In the genomic region with DNA sequence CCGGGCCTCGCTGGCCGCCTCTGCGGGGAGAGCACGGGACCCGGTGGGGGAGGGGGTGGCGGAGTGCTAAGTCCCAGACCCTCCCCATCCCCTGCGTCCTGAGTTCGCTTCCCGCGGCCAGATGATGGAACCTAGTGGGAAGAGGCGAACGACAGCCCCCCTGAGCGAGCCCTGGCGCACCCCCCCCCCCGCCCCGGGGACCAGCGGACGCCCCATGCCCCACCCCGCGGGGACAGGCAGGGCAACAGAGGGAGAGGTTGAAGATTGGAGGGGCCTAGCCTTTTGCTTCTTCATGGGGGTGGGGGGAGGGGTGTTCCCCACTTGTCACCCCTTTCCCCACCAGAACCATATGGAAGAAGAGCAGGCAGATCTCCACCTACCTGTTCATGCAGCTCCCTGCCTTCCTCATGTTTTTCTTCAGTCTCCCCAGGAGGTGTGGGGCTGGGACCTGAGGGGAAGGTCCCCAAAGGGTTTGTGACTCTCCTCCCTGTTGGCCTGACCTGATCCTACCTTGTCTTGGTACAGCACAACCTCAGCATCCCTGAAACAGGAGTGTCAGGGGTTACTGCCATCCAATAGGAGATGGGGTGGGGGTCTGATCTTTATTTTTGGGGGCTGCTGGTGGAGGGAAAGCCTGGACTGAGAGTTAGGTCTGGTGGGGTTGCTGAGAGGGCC, we compare ENCODE assay signal across 8 cellular contexts. TPM values are rescaled to one million over a fixed set of nuclear protein-coding genes. Genes with fewer than 3 reads are reported as not detected.
DNase-seq lines count a peak whose midpoint lies in the region; ATAC-seq and TF ChIP-seq lines count a peak whose summit lies in the region.

No MANE protein-coding gene starts in this region.

- H3K36me3 ChIP-seq in BLaER1 treated with 17β-estradiol and CSF1 and Interleukin-3, amounts not matched to agents 10 nM and 100 nM, result peaks cover 28 to 38% (median 35%) of the 10 kb centered on the region in 11 experiments
- H3K36me3 ChIP-seq in WERI-Rb-1, result peaks cover 33% of the 10 kb centered on the region

- H3K9ac ChIP-seq in BLaER1 treated with 17β-estradiol and CSF1 and Interleukin-3, amounts not matched to agents 10 nM and 100 nM, result peak overlapping the region; percentile 84 to 100 (median 99)

- H3K27ac ChIP-seq in BLaER1 treated with 17β-estradiol and CSF1 and Interleukin-3, amounts not matched to agents 10 nM and 100 nM, result peak overlapping the region; percentile 90 to 100 (median 99)
- H3K27ac ChIP-seq in WERI-Rb-1, result peak overlapping the region; percentile 100
- peak overlapping the region; percentile 100 for H3K27ac ChIP-seq in foreskin keratinocyte
- H3K27ac ChIP-seq in skin epidermis, result peak overlapping the region; percentile 94 to 100 (median 99)

- peaks cover 31 to 46% (median 37%) of the 10 kb centered on the region in 10 experiments for H3K4me1 ChIP-seq in BLaER1 treated with 17β-estradiol and CSF1 and Interleukin-3, amounts not matched to agents 10 nM and 100 nM
- peaks cover 16% of the 10 kb centered on the region for H3K4me1 ChIP-seq in foreskin keratinocyte

- peaks cover 22 to 52% (median 45%) of the 10 kb centered on the region in 11 experiments for H4K20me1 ChIP-seq in BLaER1 treated with 17β-estradiol and CSF1 and Interleukin-3, amounts not matched to agents 10 nM and 100 nM

- ATAC-seq in GM21786 (IDR thresholded peaks at IDR 0.05; ENCODE audit: unreplicated experiment), result peak; percentile 8
- ATAC-seq in foreskin keratinocyte, result no peak
- ATAC-seq in HG03095 (IDR thresholded peaks at IDR 0.05; ENCODE audit: unreplicated experiment), result no peak

- H3K27me3 ChIP-seq in BLaER1 treated with 17β-estradiol and CSF1 and Interleukin-3, amounts not matched to agents 10 nM and 100 nM, result no peaks in the 10 kb centered on the region
- H3K27me3 ChIP-seq in WERI-Rb-1 (ENCODE audit: insufficient read depth, low read depth, severe bottlenecking) (no peaks in the 10 kb centered on the region), foreskin keratinocyte (no peaks in the 10 kb centered on the region)

- DNase-seq in WERI-Rb-1 (no peak), foreskin keratinocyte (no peak), DMS153 (lab: John Stamatoyannopoulos, UW) (no peak), SHP77 treated with DMSO at 0.1 percent for 48 hours (lab: John Stamatoyannopoulos, UW) (no peak)

- H3K9me3 ChIP-seq in BLaER1 treated with 17β-estradiol and CSF1 and Interleukin-3, amounts not matched to agents 10 nM and 100 nM (replicated peaks in 1 of 11), result no peaks in the 10 kb centered on the region
- H3K9me3 ChIP-seq in WERI-Rb-1 (ENCODE audit: severe bottlenecking), result no peaks in the 10 kb centered on the region

- peak overlapping the region; percentile 75 to 89 (median 84) for H3K4me3 ChIP-seq in BLaER1 treated with 17β-estradiol and CSF1 and Interleukin-3, amounts not matched to agents 10 nM and 100 nM
- H3K4me3 ChIP-seq in WERI-Rb-1 (ENCODE audit: low read depth, low read length) (peak overlapping the region; percentile 78), skin epidermis (peak overlapping the region; percentile 81 to 98 (median 89))

- peak overlapping the region; percentile 83 to 99 (median 95) for H3K4me2 ChIP-seq in BLaER1 treated with 17β-estradiol and CSF1 and Interleukin-3, amounts not matched to agents 10 nM and 100 nM

- TF ChIP-seq CTCF in WERI-Rb-1 (IDR thresholded peaks at IDR 0.05; ENCODE audit: low read depth, low read length), result no peak
- TF ChIP-seq CTCF in foreskin keratinocyte (conservative IDR thresholded peaks at IDR 0.05), result no peak

RNA-seq across cellular contexts. Expression of gene FAM53C, which starts 0.5 kb away (rescaled TPM):
- 23.6 and 25.1 TPM in 2 replicates for total RNA-seq in foreskin keratinocyte
- polyA plus RNA-seq in foreskin keratinocyte, result 11.7 and 12.8 TPM in 2 replicates

RNA-seq across cellular contexts. Expression of gene CDC25C, which starts 6.9 kb away (rescaled TPM):
- 7.9 and 9.4 TPM in 2 replicates for total RNA-seq in foreskin keratinocyte
- polyA plus RNA-seq in foreskin keratinocyte, result 6.9 and 7.8 TPM in 2 replicates

RNA-seq across cellular contexts. Expression of gene KDM3B, which starts 13.9 kb away (rescaled TPM):
- total RNA-seq in foreskin keratinocyte, result 48.3 and 49.0 TPM in 2 replicates
- polyA plus RNA-seq in foreskin keratinocyte, result 12.5 and 15.7 TPM in 2 replicates
